ENCODE assay signal across 15 cellular contexts in the genomic region with DNA sequence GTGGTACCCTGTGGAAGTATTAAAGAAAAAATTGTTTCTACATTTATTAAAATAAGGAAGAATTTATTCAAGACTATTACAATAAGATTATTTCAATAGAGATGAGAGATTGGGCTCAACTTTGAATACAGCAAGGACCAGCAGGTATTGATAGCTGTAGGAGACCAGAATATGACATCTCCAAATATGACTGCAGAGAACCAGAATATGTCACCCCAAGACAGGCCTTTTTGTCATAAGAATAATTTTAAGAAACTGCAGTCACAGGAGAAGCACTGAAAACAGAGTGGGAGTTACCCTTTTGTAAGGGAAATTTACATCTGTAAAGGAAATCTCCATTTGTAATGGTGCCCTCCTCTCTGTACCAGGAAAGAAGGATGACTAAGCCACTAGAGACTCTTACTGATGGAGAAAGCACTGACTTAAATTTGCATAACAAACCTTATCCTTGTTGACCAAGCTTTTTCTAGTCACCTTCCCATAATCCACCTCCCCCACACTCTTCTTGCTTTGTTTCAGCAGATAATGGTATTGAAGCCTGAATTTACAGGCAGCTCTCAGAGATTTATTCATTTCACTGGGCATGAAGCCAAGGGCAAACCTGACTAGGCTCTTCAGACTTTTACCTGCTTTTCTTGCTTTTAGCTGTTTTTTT.
A peak's percentile ranks its signal among the peaks of the same experiment; 100 is the strongest.
DNase-seq lines count a peak whose midpoint lies in the region; ATAC-seq, FAIRE-seq and TF ChIP-seq lines count a peak whose summit lies in the region.
"Had no signal": no experiment of that assay in that cellular context is flagged by ENCODE, and none has a peak within 500 bp of the region (broad histone marks: within the 10 kb centered on the region; RNA-seq: fewer than 3 reads in every experiment).

No MANE protein-coding gene starts in this region.

- intact Hi-C loops in K562 (cut with micrococcal nuclease) (no loop called here), right cardiac atrium (cut with DNase I) (no loop called here)

- in situ Hi-C loops in K562 (cut with MboI), result no loop called here

- H3K9me3 ChIP-seq in K562 (replicated peaks; ENCODE audit: control insufficient read depth, insufficient read depth, low read depth, low read length) (no peaks in the 10 kb centered on the region), right cardiac atrium (ENCODE audit: control insufficient read depth, low read length) (peaks cover 2% of the 10 kb centered on the region)
- H3K9me3 ChIP-seq: SJSA1 had no signal

- H3K27me3 Mint-ChIP-seq in activated naive CD8-positive, alpha-beta T cell treated with anti-CD3 and anti-CD28 coated beads, Interleukin-2, amount 50 U/mL, for 24 hours, result peaks cover 13% of the 10 kb centered on the region
- H3K27me3 Mint-ChIP-seq in activated naive CD8-positive, alpha-beta T cell treated with anti-CD3 and anti-CD28 coated beads for 36 hours, result peaks cover 14% of the 10 kb centered on the region

- H3K27ac Mint-ChIP-seq in activated naive CD8-positive, alpha-beta T cell treated with anti-CD3 and anti-CD28 coated beads, Interleukin-2, amount 50 U/mL, for 24 hours, result no peak overlapping the region
- H3K27ac Mint-ChIP-seq in activated naive CD8-positive, alpha-beta T cell treated with anti-CD3 and anti-CD28 coated beads for 36 hours, result no peak overlapping the region

- H3K4me1 Mint-ChIP-seq in activated naive CD8-positive, alpha-beta T cell treated with anti-CD3 and anti-CD28 coated beads, Interleukin-2, amount 50 U/mL, for 24 hours, result peaks cover 3% of the 10 kb centered on the region
- peaks cover 2% of the 10 kb centered on the region for H3K4me1 Mint-ChIP-seq in activated naive CD8-positive, alpha-beta T cell treated with anti-CD3 and anti-CD28 coated beads for 36 hours

- FAIRE-seq in K562 (lab: Jason Lieb, UNC), result no peak

- H3K79me2 ChIP-seq in K562 (ENCODE audit: control insufficient read depth, insufficient read depth, low read length), result no peaks in the 10 kb centered on the region
- H3K79me2 ChIP-seq: hepatocyte had no signal

- TF ChIP-seq RAD21 in K562 (CRISPR knock-in tag; conservative IDR thresholded peaks at IDR 0.05 in 1 of 2, IDR thresholded peaks at IDR 0.05 in 1 of 2), result no peak

- TF ChIP-seq EP300 in K562 (IDR thresholded peaks at IDR 0.05; ENCODE audit: low read length), result no peak

- H3K9ac ChIP-seq in K562 (ENCODE audit: insufficient read depth in 1 of 2, low read depth in 2 of 2, low read length in 2 of 2), result no peak overlapping the region

- no peaks in the 10 kb centered on the region for H3K36me3 Mint-ChIP-seq in activated naive CD8-positive, alpha-beta T cell treated with anti-CD3 and anti-CD28 coated beads, Interleukin-2, amount 50 U/mL, for 24 hours (ENCODE audit: low read depth)
- H3K36me3 Mint-ChIP-seq in activated naive CD8-positive, alpha-beta T cell treated with anti-CD3 and anti-CD28 coated beads for 36 hours, result peaks cover 2% of the 10 kb centered on the region
- H3K36me3 Mint-ChIP-seq: brain had no signal

- H3K27me3 ChIP-seq in K562 (ENCODE audit: control insufficient read depth in 2 of 2, insufficient read depth in 2 of 2, low read length in 2 of 2) (peaks cover 0 to 4% of the 10 kb centered on the region in 2 experiments; a peak in 1 of 5 replicates), right cardiac atrium (ENCODE audit: control insufficient read depth, insufficient read depth) (no peaks in the 10 kb centered on the region)
- H3K27me3 ChIP-seq: hepatocyte, ovary, SJSA1 had no signal

- no peak for TF ChIP-seq POLR2A in K562 (conservative IDR thresholded peaks at IDR 0.05)

- H3K27ac ChIP-seq in K562 (ENCODE audit: extremely low read depth, low read depth, low read length) (no peak overlapping the region), right cardiac atrium (ENCODE audit: low read length) (no peak overlapping the region)
- H3K27ac ChIP-seq: hepatocyte, ovary, SJSA1 had no signal

- H3K4me3 ChIP-seq in K562 (no peak overlapping the region), right cardiac atrium (ENCODE audit: low read length) (no peak overlapping the region)
- H3K4me3 ChIP-seq: hepatocyte, ovary, SJSA1 had no signal

- no peaks in the 10 kb centered on the region for H4K20me1 ChIP-seq in K562 (replicated peaks; ENCODE audit: control insufficient read depth, insufficient read depth, low read length)

- POLR2A ChIA-PET in K562 (lab: Yijun Ruan, JAX), result interaction anchor here (1.2 to 1.4 kb wide), 2 partner anchors 10 to 12 kb away, joined by 3 to 4 read pairs; no protein-coding TSS in a partner anchor

- H3K4me2 ChIP-seq in K562 (ENCODE audit: insufficient read depth, low read length), result no peak overlapping the region
- H3K4me2 ChIP-seq: hepatocyte had no signal

- no peak overlapping the region for H3K4me3 Mint-ChIP-seq in activated naive CD8-positive, alpha-beta T cell treated with anti-CD3 and anti-CD28 coated beads, Interleukin-2, amount 50 U/mL, for 24 hours
- no peak overlapping the region for H3K4me3 Mint-ChIP-seq in activated naive CD8-positive, alpha-beta T cell treated with anti-CD3 and anti-CD28 coated beads for 36 hours
- H3K4me3 Mint-ChIP-seq: brain had no signal

- BruUV-seq in K562 (replicated peaks; lab: Mats Ljungman, UMichigan), result no TSS peak

- H2AFZ ChIP-seq in K562 (ENCODE audit: low read depth, low read length), result no peak overlapping the region
- H2AFZ ChIP-seq: hepatocyte had no signal

- H3K4me1 ChIP-seq in K562 (replicated peaks in 1 of 2; ENCODE audit: control insufficient read depth in 2 of 2, insufficient read depth in 2 of 2, low read length in 2 of 2) (peaks cover 0 to 7% of the 10 kb centered on the region in 2 experiments; a peak in 1 of 5 replicates), right cardiac atrium (ENCODE audit: control insufficient read depth, insufficient read depth, low read length) (no peaks in the 10 kb centered on the region)
- H3K4me1 ChIP-seq: SJSA1 had no signal

- no peaks in the 10 kb centered on the region for H3K9me1 ChIP-seq in K562 (ENCODE audit: control insufficient read depth, insufficient read depth, low read length)

- no peak for DNase-seq in activated naive CD8-positive, alpha-beta T cell treated with anti-CD3 and anti-CD28 coated beads, Interleukin-2, amount 50 U/mL, for 24 hours
- DNase-seq in activated naive CD8-positive, alpha-beta T cell treated with anti-CD3 and anti-CD28 coated beads for 36 hours, result no peak
- DNase-seq in NCI-H1417 (lab: John Stamatoyannopoulos, UW) (peak in 2 of 3 experiments; percentile 38 to 64), K562 (ENCODE audit: extremely low read depth in 1 of 4, low spot score in 3 of 4) (peak in 2 of 4 experiments; percentile 17 to 43), right cardiac atrium (no peak)
- DNase-seq in stimulated activated naive CD8-positive, alpha-beta T cell treated with anti-CD3 and anti-CD28 coated beads, Interleukin-15, Interleukin-2, amounts not matched to agents 100 U/mL and 50 U/mL, for 24 hours, result no peak
- no peak for DNase-seq in activated CD4-positive, CD25-positive, alpha-beta regulatory T cell treated with anti-CD3 and anti-CD28 coated beads, Interleukin-2, amount 50 U/mL, for 72 hours
- DNase-seq: activated T-cell treated with anti-CD3 and anti-CD28 coated beads, Interleukin-2, amount 50 U/mL, for 48 hours; mesenchymal stem cell; NCI-H524 treated with DMSO at 0.1 percent for 48 hours; ovary had no signal

- peaks cover 18% of the 10 kb centered on the region for H3K9me3 Mint-ChIP-seq in activated naive CD8-positive, alpha-beta T cell treated with anti-CD3 and anti-CD28 coated beads, Interleukin-2, amount 50 U/mL, for 24 hours
- H3K9me3 Mint-ChIP-seq in activated naive CD8-positive, alpha-beta T cell treated with anti-CD3 and anti-CD28 coated beads for 36 hours, result peaks cover 15% of the 10 kb centered on the region

- ATAC-seq in activated naive CD8-positive, alpha-beta T cell treated with anti-CD3 and anti-CD28 coated beads, Interleukin-2, amount 50 U/mL, for 24 hours, result peak; percentile 54
- ATAC-seq in K562 (peak; percentile 48), right cardiac atrium (no peak), GM19035 (IDR thresholded peaks at IDR 0.05; ENCODE audit: unreplicated experiment) (no peak)
- peak; percentile 32 for ATAC-seq in stimulated activated naive CD8-positive, alpha-beta T cell treated with anti-CD3 and anti-CD28 coated beads, Interleukin-15, Interleukin-2, amounts not matched to agents 100 U/mL and 50 U/mL, for 24 hours

- no peak for TF ChIP-seq CTCF in K562 (IDR thresholded peaks at IDR 0.05 in 2 of 3, conservative IDR thresholded peaks at IDR 0.05 in 1 of 3; ENCODE audit: insufficient read depth in 2 of 3, low read depth in 1 of 3, low read length in 3 of 3)

- CTCF ChIA-PET in K562 (lab: Yijun Ruan, JAX; ENCODE audit: low intra/inter-chr PET ratio), result no interaction called here

- H3K36me3 ChIP-seq in K562 (ENCODE audit: control insufficient read depth, insufficient read depth, low read length), result no peaks in the 10 kb centered on the region
- H3K36me3 ChIP-seq: ovary, SJSA1 had no signal

Comparison
In these comparisons a context has a peak if more than half of its experiments do, and no peak if none do; other contexts are left out.
1. ATAC-seq: peak in activated naive CD8-positive, alpha-beta T cell treated with anti-CD3 and anti-CD28 coated beads, Interleukin-2, amount 50 U/mL, for 24 hours (single experiment), K562 (single experiment) and stimulated activated naive CD8-positive, alpha-beta T cell treated with anti-CD3 and anti-CD28 coated beads, Interleukin-15, Interleukin-2, amounts not matched to agents 100 U/mL and 50 U/mL, for 24 hours (single experiment); none in right cardiac atrium (0 of 2) and GM19035 (single experiment).
2. DNase-seq: peak in NCI-H1417 (2 of 3); none in activated naive CD8-positive, alpha-beta T cell treated with anti-CD3 and anti-CD28 coated beads, Interleukin-2, amount 50 U/mL, for 24 hours (single experiment), activated naive CD8-positive, alpha-beta T cell treated with anti-CD3 and anti-CD28 coated beads for 36 hours (single experiment), stimulated activated naive CD8-positive, alpha-beta T cell treated with anti-CD3 and anti-CD28 coated beads, Interleukin-15, Interleukin-2, amounts not matched to agents 100 U/mL and 50 U/mL, for 24 hours (single experiment), right cardiac atrium (0 of 3) and activated CD4-positive, CD25-positive, alpha-beta regulatory T cell treated with anti-CD3 and anti-CD28 coated beads, Interleukin-2, amount 50 U/mL, for 72 hours (single experiment).